Comparison of ENCODE assay signal across 18 cellular contexts in genomic region chr10:124300224-124300623, GRCh38.
"Had no signal": no experiment of that assay in that cellular context is flagged by ENCODE, and none has a peak within 500 bp of the region (broad histone marks: within the 10 kb centered on the region; RNA-seq: fewer than 3 reads in every experiment).

No MANE protein-coding gene starts in this region.

- ATAC-seq: foreskin keratinocyte, left cardiac atrium, left ventricle myocardium superior had no signal

- H3K27me3 ChIP-seq: foreskin keratinocyte, neutrophil, right atrium auricular region, uterus had no signal

- H3K4me3 ChIP-seq: coronary artery, lung, right atrium auricular region, smooth muscle cell, uterus had no signal

- H3K36me3 ChIP-seq: neutrophil, right atrium auricular region, uterus had no signal

- H3K4me2 ChIP-seq: smooth muscle cell had no signal

- DNase-seq: effector CD4-positive, alpha-beta T cell; erythroblast; immature natural killer cell; kidney; left cardiac atrium; left ventricle myocardium superior; mesenchymal stem cell; naive B cell; stimulated activated CD4-positive, alpha-beta T cell treated with anti-CD3 and anti-CD28 coated beads, Interleukin-2, amount 100 ng/mL, for 48 hours; stimulated activated naive CD4-positive, alpha-beta T cell treated with Interleukin-2 at 50 U/mL for 16 hours; trophoblast cell; uterus had no signal

- H3K9me3 ChIP-seq: neutrophil, right atrium auricular region, uterus had no signal

- H3K4me1 ChIP-seq: right atrium auricular region, uterus had no signal

- H3K27ac ChIP-seq: coronary artery, foreskin keratinocyte, neutrophil, right atrium auricular region, uterus had no signal
